ENCODE assay signal across 14 cellular contexts in genomic region chr7:134703781-134704180, GRCh38. TPM values are rescaled to one million over a fixed set of nuclear protein-coding genes. Genes with fewer than 3 reads are reported as not detected.
A peak's percentile ranks its signal among the peaks of the same experiment; 100 is the strongest.
DNase-seq lines count a peak whose midpoint lies in the region; ATAC-seq and TF ChIP-seq lines count a peak whose summit lies in the region.
"Had no signal": no experiment of that assay in that cellular context is flagged by ENCODE, and none has a peak within 500 bp of the region (broad histone marks: within the 10 kb centered on the region; RNA-seq: fewer than 3 reads in every experiment).

No MANE protein-coding gene starts in this region.

- H3K4me2 ChIP-seq in osteoblast (ENCODE audit: insufficient read depth, low read length) = no peak overlapping the region

- H3K4me3 ChIP-seq in ascending aorta (no peak overlapping the region), osteoblast (ENCODE audit: insufficient read depth, low read length) (no peak overlapping the region)

- no peaks in the 10 kb centered on the region for H3K9me3 Mint-ChIP-seq in type B pancreatic cell
- H3K9me3 Mint-ChIP-seq in naive thymus-derived CD8-positive, alpha-beta T cell = no peaks in the 10 kb centered on the region
- H3K9me3 Mint-ChIP-seq: activated B cell treated with CpG ODN at 0.5 μM for 24 hours had no signal

- intact Hi-C loops in ascending aorta (cut with DNase I) = no loop called here
- intact Hi-C loops in left cardiac atrium (cut with DNase I) = no loop called here

- POLR2A ChIA-PET in naive thymus-derived CD8-positive, alpha-beta T cell (lab: Charles Lee) = interaction anchor here (1.1 kb wide), 1 partner anchor 14 kb away, joined by 4 read pairs; no protein-coding TSS in a partner anchor

- peaks cover 43% of the 10 kb centered on the region for H3K4me1 Mint-ChIP-seq in type B pancreatic cell (ENCODE audit: unreplicated experiment)
- peaks cover 0 to 2% (median 0%) of the 10 kb centered on the region in 4 donors for H3K4me1 Mint-ChIP-seq in naive thymus-derived CD8-positive, alpha-beta T cell
- H3K4me1 Mint-ChIP-seq: activated B cell treated with CpG ODN at 0.5 μM for 24 hours, naive B cell had no signal

- ATAC-seq in left cardiac atrium (peak; percentile 31 to 58), GM21515 (IDR thresholded peaks at IDR 0.05; ENCODE audit: unreplicated experiment) (no peak), HG03175 (IDR thresholded peaks at IDR 0.05; ENCODE audit: unreplicated experiment) (no peak)
- ATAC-seq in naive thymus-derived CD8-positive, alpha-beta T cell = no peak

- H3K4me1 ChIP-seq in ascending aorta (peaks cover 2 to 13% of the 10 kb centered on the region in 2 donors), osteoblast (ENCODE audit: insufficient read depth, low read length) (peaks cover 17% of the 10 kb centered on the region)

- no peaks in the 10 kb centered on the region for H3K27me3 Mint-ChIP-seq in type B pancreatic cell
- no peaks in the 10 kb centered on the region for H3K27me3 Mint-ChIP-seq in naive thymus-derived CD8-positive, alpha-beta T cell

- H3K9me3 ChIP-seq in ascending aorta (no peaks in the 10 kb centered on the region), osteoblast (ENCODE audit: low read depth, low read length) (no peaks in the 10 kb centered on the region)

- no peaks in the 10 kb centered on the region for H3K36me3 Mint-ChIP-seq in type B pancreatic cell
- no peaks in the 10 kb centered on the region for H3K36me3 Mint-ChIP-seq in naive thymus-derived CD8-positive, alpha-beta T cell
- H3K36me3 Mint-ChIP-seq: naive B cell had no signal

- H4K20me1 ChIP-seq in osteoblast (ENCODE audit: insufficient read depth, low read length) = no peaks in the 10 kb centered on the region

- no peak overlapping the region for H2AFZ ChIP-seq in osteoblast (ENCODE audit: low read length)

- H3K27me3 ChIP-seq in ascending aorta (no peaks in the 10 kb centered on the region), osteoblast (ENCODE audit: insufficient read depth, low read length) (no peaks in the 10 kb centered on the region)

- H3K27ac Mint-ChIP-seq in type B pancreatic cell = peak overlapping the region; percentile 61
- peak overlapping the region in 1 of 10 donors; percentile 19 for H3K27ac Mint-ChIP-seq in naive thymus-derived CD8-positive, alpha-beta T cell
- H3K27ac Mint-ChIP-seq: activated B cell treated with CpG ODN at 0.5 μM for 24 hours, naive B cell had no signal

- H3K27ac ChIP-seq in ascending aorta (peak overlapping the region; percentile 77 to 84), osteoblast (ENCODE audit: low read depth, low read length) (peak overlapping the region; percentile 50)

- TF ChIP-seq CTCF in ascending aorta (IDR thresholded peaks at IDR 0.05) (no peak), osteoblast (IDR thresholded peaks at IDR 0.05; ENCODE audit: extremely low read depth, low read depth, low read length) (no peak), type B pancreatic cell (conservative IDR thresholded peaks at IDR 0.05) (no peak)

- H3K36me3 ChIP-seq in ascending aorta = no peaks in the 10 kb centered on the region
- no peaks in the 10 kb centered on the region for H3K36me3 ChIP-seq in osteoblast (ENCODE audit: insufficient read depth, low read length)

- no peak overlapping the region for H3K4me3 Mint-ChIP-seq in type B pancreatic cell
- no peak overlapping the region for H3K4me3 Mint-ChIP-seq in naive thymus-derived CD8-positive, alpha-beta T cell
- H3K4me3 Mint-ChIP-seq: activated B cell treated with CpG ODN at 0.5 μM for 24 hours, naive B cell had no signal

- DNase-seq in ascending aorta (ENCODE audit: low spot score in 2 of 2) (no peak), left cardiac atrium (no peak), osteoblast (ENCODE audit: insufficient read length, low spot score, missing footprints) (no peak), type B pancreatic cell (ENCODE audit: extremely low spot score, unreplicated experiment) (no peak), putamen (ENCODE audit: low spot score) (no peak)
- DNase-seq in naive thymus-derived CD8-positive, alpha-beta T cell = no peak
- DNase-seq: activated B cell treated with CpG ODN at 0.5 μM for 24 hours; COR-L47; dermis blood vessel endothelial cell; naive B cell; SIG-M5; stimulated activated CD4-positive, alpha-beta T cell treated with anti-CD3 and anti-CD28 coated beads, Interleukin-4, amount 100 ng/mL, for 1 hour had no signal

- no peaks in the 10 kb centered on the region for H3K79me2 ChIP-seq in osteoblast (ENCODE audit: insufficient read depth, low read length)

RNA-seq across cellular contexts. Expression of gene BPGM, which starts 57.1 kb away (rescaled TPM):
- total RNA-seq in ascending aorta (19.2 TPM), left cardiac atrium (10 to 100 TPM; 12.1 to 15.8 TPM), osteoblast (43.6 and 64.8 TPM in 2 replicates), type B pancreatic cell (ENCODE audit: low replicate concordance) (19.6 and 24.3 TPM in 2 replicates)
- 10 to 100 TPM; 25.1 to 26.3 TPM for total RNA-seq in naive thymus-derived CD8-positive, alpha-beta T cell
- 10 to 100 TPM; 17.2 to 30.1 (median 21.3) TPM for polyA plus RNA-seq in naive thymus-derived CD8-positive, alpha-beta T cell

Comparison
In these comparisons a context has a peak if more than half of its experiments do, and no peak if none do; other contexts are left out.
1. ATAC-seq: peak in left cardiac atrium (2 of 2); none in naive thymus-derived CD8-positive, alpha-beta T cell (0 of 2), GM21515 (single experiment) and HG03175 (single experiment).